17 cellular contexts compared by ENCODE assay signal in genomic region chr2:234355052-234355720, GRCh38.
DNase-seq lines count a peak whose midpoint lies in the region; ATAC-seq and TF ChIP-seq lines count a peak whose summit lies in the region.
"Had no signal": no experiment of that assay in that cellular context is flagged by ENCODE, and none has a peak within 500 bp of the region (broad histone marks: within the 10 kb centered on the region; RNA-seq: fewer than 3 reads in every experiment).

No MANE protein-coding gene starts in this region.

- H4K20me1 ChIP-seq in BLaER1 treated with 17β-estradiol and CSF1 and Interleukin-3, amounts not matched to agents 10 nM and 100 nM: no peaks in the 10 kb centered on the region
- no peaks in the 10 kb centered on the region for H4K20me1 ChIP-seq in GM23338 (replicated peaks; ENCODE audit: insufficient read depth)

- no peak overlapping the region for H2BK5ac ChIP-seq in mesenchymal stem cell (ENCODE audit: low read depth, low read length, poor library complexity, severe bottlenecking)

- peak overlapping the region in 1 of 11 experiments; percentile 38; a peak in 2 of 22 replicates for H3K9ac ChIP-seq in BLaER1 treated with 17β-estradiol and CSF1 and Interleukin-3, amounts not matched to agents 10 nM and 100 nM
- H3K9ac ChIP-seq in mesenchymal stem cell (ENCODE audit: low read length): no peak overlapping the region

- H3K4me3 ChIP-seq in BLaER1 treated with 17β-estradiol and CSF1 and Interleukin-3, amounts not matched to agents 10 nM and 100 nM: no peak overlapping the region
- no peak overlapping the region for H3K4me3 ChIP-seq in GM23338
- H3K4me3 ChIP-seq in mesenchymal stem cell (ENCODE audit: insufficient read depth in 1 of 2, low read depth in 1 of 2, low read length in 2 of 2): no peak overlapping the region
- H3K4me3 ChIP-seq: adrenal gland, upper lobe of left lung had no signal

- no peak overlapping the region for H2AK5ac ChIP-seq in mesenchymal stem cell (ENCODE audit: low read length, severe bottlenecking)

- peaks cover 0 to 16% (median 14%) of the 10 kb centered on the region in 10 experiments; a peak in 13 of 20 replicates for H3K4me1 ChIP-seq in BLaER1 treated with 17β-estradiol and CSF1 and Interleukin-3, amounts not matched to agents 10 nM and 100 nM
- 0 out of 2 replicates have a peak, but pooled peaks cover 6% of the 10 kb centered on the region for H3K4me1 ChIP-seq in GM23338 (ENCODE audit: insufficient read depth)
- H3K4me1 ChIP-seq in mesenchymal stem cell (ENCODE audit: control insufficient read depth, insufficient read depth, low read depth, low read length): peaks cover 1% of the 10 kb centered on the region
- H3K4me1 ChIP-seq: adrenal gland, upper lobe of left lung had no signal

- H3K79me1 ChIP-seq in mesenchymal stem cell (replicated peaks; ENCODE audit: low read length, poor library complexity, severe bottlenecking): no peaks in the 10 kb centered on the region

- no peak overlapping the region for H4K8ac ChIP-seq in mesenchymal stem cell (ENCODE audit: low read length)

- H3F3A ChIP-seq in GM23338 (replicated peaks; ENCODE audit: low read depth): no peaks in the 10 kb centered on the region

- H3K27ac Mint-ChIP-seq in GM23338: no peak overlapping the region
- H3K27ac Mint-ChIP-seq: nephron had no signal

- no peak overlapping the region for H2BK12ac ChIP-seq in mesenchymal stem cell (ENCODE audit: low read length in 2 of 2)

- no peak overlapping the region for H3K23ac ChIP-seq in mesenchymal stem cell (ENCODE audit: low read length in 2 of 2)

- TF ChIP-seq CTCF in GM23338 (conservative IDR thresholded peaks at IDR 0.05; ENCODE audit: low read depth in 2 of 2): no peak

- ATAC-seq in GM23338 (peak; percentile 94), GM21529 (IDR thresholded peaks at IDR 0.05; ENCODE audit: unreplicated experiment) (no peak)
- ATAC-seq: left colon had no signal

- no peaks in the 10 kb centered on the region for H3K27me3 ChIP-seq in BLaER1 treated with 17β-estradiol and CSF1 and Interleukin-3, amounts not matched to agents 10 nM and 100 nM
- H3K27me3 ChIP-seq in GM23338 (ENCODE audit: insufficient read depth) (no peaks in the 10 kb centered on the region), mesenchymal stem cell (ENCODE audit: control insufficient read depth in 1 of 2, insufficient read depth in 1 of 2, low read length in 2 of 2) (no peaks in the 10 kb centered on the region)
- H3K27me3 ChIP-seq: adrenal gland, BE2C, upper lobe of left lung had no signal

- WGBS in mesenchymal stem cell: 79% methylated on average over 11 of the region's 11 CpGs

- H2BK15ac ChIP-seq in mesenchymal stem cell (ENCODE audit: low read depth, poor library complexity, severe bottlenecking): no peak overlapping the region

- H3K4me1 Mint-ChIP-seq in GM23338: peaks cover 15% of the 10 kb centered on the region; the same call in 2 of the 3 replicates

- no peak overlapping the region for H3K4me3 Mint-ChIP-seq in GM23338
- H3K4me3 Mint-ChIP-seq: activated T-helper 1 cell treated with anti-CD3 and anti-CD28 coated beads, Interleukin-12 subunit alpha, Interleukin-12 subunit beta, Interleukin-2, Interleukin-4 antibody, amounts not matched to agents 30 ng/mL and 10 ng/mL and 1 ng/mL, durations not matched to agents 14 hours and 24 hours and 36 hours; nephron had no signal

- peak overlapping the region; percentile 80; the same call in 1 of the 2 replicates for H2AFZ ChIP-seq in GM23338
- no peak overlapping the region for H2AFZ ChIP-seq in mesenchymal stem cell (ENCODE audit: low read depth, low read length)

- no peaks in the 10 kb centered on the region for H3K36me3 Mint-ChIP-seq in GM23338 (ENCODE audit: low read depth)

- no peak overlapping the region for H3K18ac ChIP-seq in mesenchymal stem cell (ENCODE audit: low read depth in 1 of 2, low read length in 2 of 2)

- no peaks in the 10 kb centered on the region for H3K79me2 ChIP-seq in GM23338 (replicated peaks; ENCODE audit: insufficient read depth)

- no peak overlapping the region for H3K14ac ChIP-seq in mesenchymal stem cell (ENCODE audit: low read length in 2 of 2)

- peaks cover 16% of the 10 kb centered on the region for H3K9me3 Mint-ChIP-seq in GM23338

- H3K36me3 ChIP-seq in BLaER1 treated with 17β-estradiol and CSF1 and Interleukin-3, amounts not matched to agents 10 nM and 100 nM: no peaks in the 10 kb centered on the region
- H3K36me3 ChIP-seq in GM23338 (ENCODE audit: insufficient read depth) (0 out of 2 replicates have a peak, but pooled peaks cover 4% of the 10 kb centered on the region), mesenchymal stem cell (ENCODE audit: control insufficient read depth in 1 of 2, insufficient read depth in 2 of 2, low read depth in 1 of 2, low read length in 2 of 2) (no peaks in the 10 kb centered on the region)
- H3K36me3 ChIP-seq: adrenal gland, BE2C, upper lobe of left lung had no signal

- H3K9me2 ChIP-seq in GM23338 (ENCODE audit: insufficient read depth): no peaks in the 10 kb centered on the region

- peaks cover 31 to 45% (median 41%) of the 10 kb centered on the region in 11 experiments for H3K9me3 ChIP-seq in BLaER1 treated with 17β-estradiol and CSF1 and Interleukin-3, amounts not matched to agents 10 nM and 100 nM (replicated peaks in 1 of 11)
- peaks cover 7% of the 10 kb centered on the region for H3K9me3 ChIP-seq in mesenchymal stem cell (ENCODE audit: control insufficient read depth, low read length)
- H3K9me3 ChIP-seq: adrenal gland, BE2C, upper lobe of left lung had no signal

- H3K27me3 Mint-ChIP-seq in GM23338 (ENCODE audit: insufficient read depth, low read depth, poor library complexity): peaks cover 2% of the 10 kb centered on the region

- H3K4ac ChIP-seq in mesenchymal stem cell (ENCODE audit: low read depth in 1 of 2, low read length in 2 of 2): no peak overlapping the region

- H3K4me2 ChIP-seq in BLaER1 treated with 17β-estradiol and CSF1 and Interleukin-3, amounts not matched to agents 10 nM and 100 nM: peak overlapping the region in 9 of 11 experiments; percentile 14 to 77 (median 57); a peak in 16 of 22 replicates
- H3K4me2 ChIP-seq in GM23338 (0 out of 2 replicates have a peak overlapping the region, but pooled peaks have one; percentile 28), mesenchymal stem cell (ENCODE audit: low read length, poor library complexity, severe bottlenecking) (no peak overlapping the region)

- H2BK120ac ChIP-seq in mesenchymal stem cell (ENCODE audit: low read depth, low read length): no peak overlapping the region

- no peak overlapping the region for H3K27ac ChIP-seq in BLaER1 treated with 17β-estradiol and CSF1 and Interleukin-3, amounts not matched to agents 10 nM and 100 nM
- no peak overlapping the region for H3K27ac ChIP-seq in GM23338 (ENCODE audit: low read depth)
- no peak overlapping the region for H3K27ac ChIP-seq in mesenchymal stem cell (ENCODE audit: low read length, poor library complexity, severe bottlenecking)
- H3K27ac ChIP-seq: adrenal gland, upper lobe of left lung had no signal

- H4K91ac ChIP-seq in mesenchymal stem cell (ENCODE audit: low read length): no peak overlapping the region

- DNase-seq in GM23338 (ENCODE audit: low spot score) (peak; percentile 43), NCI-H510A (lab: John Stamatoyannopoulos, UW) (peak; percentile 39), kidney tubule cell (ENCODE audit: low spot score) (peak; percentile 67), mesenchymal stem cell (no peak), NOMO-1 (lab: John Stamatoyannopoulos, UW; ENCODE audit: unreplicated experiment in 2 of 2) (no peak), amygdala (lab: John Stamatoyannopoulos, UW) (no peak)
- DNase-seq: adrenal gland; BE2C; Karpas-422; left colon; NCI-H2227 treated with DMSO at 0.1 percent for 48 hours; stimulated activated CD4-positive, alpha-beta T cell treated with anti-CD3 and anti-CD28 coated beads, Interleukin-2, amount 100 ng/mL, for 48 hours had no signal

TF ChIP-seq in GM23338, 12 proteins besides CTCF, POLR2A, EP300 and RAD21 (continues in another document):
- no peak for TF ChIP-seq NANOG (IDR thresholded peaks at IDR 0.05; ENCODE audit: borderline replicate concordance)
- no peak for TF ChIP-seq ETS1 (IDR thresholded peaks at IDR 0.05)
- peak; percentile 89 for TF ChIP-seq JUNB (IDR thresholded peaks at IDR 0.05; ENCODE audit: unreplicated experiment)
- no peak for TF ChIP-seq ZNF331 (CRISPR knock-in tag; IDR thresholded peaks at IDR 0.05; ENCODE audit: low read depth)

Comparison
In these comparisons a context has a peak if more than half of its experiments do, and no peak if none do; other contexts are left out.
1. DNase-seq: peak in GM23338 (single experiment), NCI-H510A (single experiment) and kidney tubule cell (single experiment); none in mesenchymal stem cell (single experiment), NOMO-1 (0 of 2) and amygdala (0 of 56).